ENCODE assay signal across 1 cellular context in genomic region chr19:1383311-1384084, GRCh38.
TF ChIP-seq lines count a peak whose summit lies in the region.

Gene NDUFS7 (plus strand): TSS chr19:1383907. CDS start chr19:1383927, 20 bp downstream.

TF ChIP-seq in K562, 482 proteins besides CTCF, POLR2A, EP300 and RAD21 (continued from another document and continues in another):
- TF ChIP-seq SAP30 (IDR thresholded peaks at IDR 0.05; ENCODE audit: borderline replicate concordance, insufficient read depth, low read depth, low read length, poor library complexity, severe bottlenecking) (no peak), RFX5 (IDR thresholded peaks at IDR 0.05; ENCODE audit: low read depth, low read length) (peak; percentile 72; the same call in 1 of the 2 replicates), ZNF318 (IDR thresholded peaks at IDR 0.05; ENCODE audit: borderline replicate concordance in 1 of 2, low read depth in 1 of 2) (no peak), BRF1 (IDR thresholded peaks at IDR 0.05; ENCODE audit: borderline replicate concordance, extremely low read depth, insufficient read length) (peak; percentile 95), MTA3 (IDR thresholded peaks at IDR 0.05; ENCODE audit: borderline replicate concordance) (peak; percentile 97), BHLHE40 (IDR thresholded peaks at IDR 0.05; ENCODE audit: low read length) (peak; percentile 88), SLC30A9 (CRISPR knock-in tag; IDR thresholded peaks at IDR 0.05) (no peak; the same call in 1 of the 2 replicates), HNRNPL (IDR thresholded peaks at IDR 0.05; ENCODE audit: low read depth, low read length) (no peak), EZH2 (IDR thresholded peaks at IDR 0.05; ENCODE audit: borderline replicate concordance, low read depth, low read length) (no peak), MBD2 (IDR thresholded peaks at IDR 0.05; ENCODE audit: borderline replicate concordance, low read depth) (peak; percentile 70; the same call in 1 of the 2 replicates), ZBTB34 (CRISPR knock-in tag; IDR thresholded peaks at IDR 0.05) (no peak), GABPB1 (CRISPR knock-in tag; IDR thresholded peaks at IDR 0.05) (peak; percentile 99), CCAR2 (IDR thresholded peaks at IDR 0.05; ENCODE audit: low read depth, low read length) (no peak), PYGO2 (tag; IDR thresholded peaks at IDR 0.05) (no peak), ZNF609 (CRISPR knock-in tag; IDR thresholded peaks at IDR 0.05; ENCODE audit: borderline replicate concordance) (no peak), PURB (CRISPR knock-in tag; IDR thresholded peaks at IDR 0.05; ENCODE audit: low read depth) (no peak), CEBPB (tag; IDR thresholded peaks at IDR 0.05) (peak; percentile 99), BRCA1 (IDR thresholded peaks at IDR 0.05) (no peak), BRCA1 (CRISPR knock-in tag; IDR thresholded peaks at IDR 0.05) (0 out of 2 replicates have a peak, but pooled peaks have one; percentile 19), ELK1 (CRISPR knock-in tag; IDR thresholded peaks at IDR 0.05) (no peak), ZNF445 (CRISPR knock-in tag; IDR thresholded peaks at IDR 0.05; ENCODE audit: low read depth) (0 out of 2 replicates have a peak, but pooled peaks have one; percentile 42), MAFF (IDR thresholded peaks at IDR 0.05; ENCODE audit: low read length) (no peak), ELF1 (tag; IDR thresholded peaks at IDR 0.05) (no peak), RBM15 (IDR thresholded peaks at IDR 0.05; ENCODE audit: insufficient read depth, low read length) (no peak), PRDM10 (IDR thresholded peaks at IDR 0.05; ENCODE audit: partially characterized antibody) (peak; percentile 46), ZNF146 (CRISPR knock-in tag; IDR thresholded peaks at IDR 0.05; ENCODE audit: unreplicated experiment) (no peak), EWSR1 (IDR thresholded peaks at IDR 0.05; ENCODE audit: borderline replicate concordance, low read depth, partially characterized antibody) (no peak), CXXC5 (CRISPR knock-in tag; IDR thresholded peaks at IDR 0.05) (peak; percentile 98), POLR2H (tag; IDR thresholded peaks at IDR 0.05; ENCODE audit: low read depth) (peak; percentile 99), MED1 (CRISPR knock-in tag; IDR thresholded peaks at IDR 0.05; ENCODE audit: borderline replicate concordance) (no peak), TCF3 (CRISPR knock-in tag; IDR thresholded peaks at IDR 0.05) (peak; percentile 45; the same call in 1 of the 2 replicates), CBFA2T3 (IDR thresholded peaks at IDR 0.05) (peak; percentile 45), SIRT6 (IDR thresholded peaks at IDR 0.05; ENCODE audit: low read depth, low read length) (no peak), KDM1A (IDR thresholded peaks at IDR 0.05) (peak in 1 of 2 experiments; percentile 70; a peak in 2 of 4 replicates), ZNF785 (CRISPR knock-in tag; IDR thresholded peaks at IDR 0.05) (0 out of 2 replicates have a peak, but pooled peaks have one; percentile 58)
- TF ChIP-seq, protein P1, sequence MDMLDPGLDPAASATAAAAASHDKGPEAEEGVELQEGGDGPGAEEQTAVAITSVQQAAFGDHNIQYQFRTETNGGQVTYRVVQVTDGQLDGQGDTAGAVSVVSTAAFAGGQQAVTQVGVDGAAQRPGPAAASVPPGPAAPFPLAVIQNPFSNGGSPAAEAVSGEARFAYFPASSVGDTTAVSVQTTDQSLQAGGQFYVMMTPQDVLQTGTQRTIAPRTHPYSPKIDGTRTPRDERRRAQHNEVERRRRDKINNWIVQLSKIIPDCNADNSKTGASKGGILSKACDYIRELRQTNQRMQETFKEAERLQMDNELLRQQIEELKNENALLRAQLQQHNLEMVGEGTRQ (CRISPR knock-in tag; IDR thresholded peaks at IDR 0.05) = peak; percentile 62
- TF ChIP-seq, protein P2, sequence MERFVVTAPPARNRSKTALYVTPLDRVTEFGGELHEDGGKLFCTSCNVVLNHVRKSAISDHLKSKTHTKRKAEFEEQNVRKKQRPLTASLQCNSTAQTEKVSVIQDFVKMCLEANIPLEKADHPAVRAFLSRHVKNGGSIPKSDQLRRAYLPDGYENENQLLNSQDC (CRISPR knock-in tag; IDR thresholded peaks at IDR 0.05) = peak; percentile 96
- TF ChIP-seq, protein P3, sequence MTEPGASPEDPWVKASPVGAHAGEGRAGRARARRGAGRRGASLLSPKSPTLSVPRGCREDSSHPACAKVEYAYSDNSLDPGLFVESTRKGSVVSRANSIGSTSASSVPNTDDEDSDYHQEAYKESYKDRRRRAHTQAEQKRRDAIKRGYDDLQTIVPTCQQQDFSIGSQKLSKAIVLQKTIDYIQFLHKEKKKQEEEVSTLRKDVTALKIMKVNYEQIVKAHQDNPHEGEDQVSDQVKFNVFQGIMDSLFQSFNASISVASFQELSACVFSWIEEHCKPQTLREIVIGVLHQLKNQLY (CRISPR knock-in tag; conservative IDR thresholded peaks at IDR 0.05) = peak; percentile 26 to 88; a peak in 1 of 4 replicates
